26 cellular contexts compared by ENCODE assay signal in the genomic region with DNA sequence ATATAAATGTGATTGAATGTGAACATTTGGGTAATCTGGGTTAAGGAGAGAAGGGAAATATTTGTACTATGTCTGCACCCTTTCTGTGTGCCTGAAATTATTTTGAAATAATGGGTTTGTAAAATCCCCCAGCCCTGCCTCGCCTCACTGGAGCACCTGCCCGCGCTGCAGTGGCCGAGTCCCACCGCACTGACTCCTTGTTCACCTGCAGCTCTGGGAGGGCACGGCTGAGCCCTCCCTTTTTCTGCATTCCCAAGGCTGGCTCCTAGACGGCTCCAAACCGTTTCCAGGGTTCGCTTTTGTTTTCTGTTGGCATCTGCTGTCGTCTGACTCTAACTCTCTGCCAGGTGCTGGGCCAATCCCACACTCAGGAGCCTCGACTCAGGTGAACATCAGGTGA. TPM values are rescaled to one million over a fixed set of nuclear protein-coding genes. Genes with fewer than 3 reads are reported as not detected.
"Had no signal": no experiment of that assay in that cellular context is flagged by ENCODE, and none has a peak within 500 bp of the region (broad histone marks: within the 10 kb centered on the region; RNA-seq: fewer than 3 reads in every experiment).

No MANE protein-coding gene starts in this region.

- DNase-seq: effector memory CD8-positive, alpha-beta T cell; gastrocnemius medialis; heart right ventricle; hypothalamus; mammary epithelial cell; naive thymus-derived CD4-positive, alpha-beta T cell; nucleus accumbens; ovary; right cardiac atrium; small intestine; stimulated activated CD4-positive, alpha-beta T cell treated with anti-CD3 and anti-CD28 coated beads, Interleukin-2, amount 100 ng/mL, for 48 hours; stimulated activated naive CD4-positive, alpha-beta T cell treated with Interleukin-2 at 50 U/mL for 16 hours; thyroid gland; uterus had no signal

- H3K4me1 ChIP-seq: esophagus muscularis mucosa, gastrocnemius medialis, heart right ventricle, suprapubic skin, thyroid gland, uterus had no signal

- H3K27ac Mint-ChIP-seq: dendritic cell treated with granulocyte-macrophage colony-stimulating factor and Interleukin-4, amounts not matched to agents 40 ng/mL and 50 ng/mL, for 4 days; effector memory CD8-positive, alpha-beta T cell; naive thymus-derived CD4-positive, alpha-beta T cell; progenitor cell of endocrine pancreas; type B pancreatic cell had no signal

- H3K4me1 Mint-ChIP-seq: neural crest cell had no signal

- H3K4me3 Mint-ChIP-seq: dendritic cell treated with granulocyte-macrophage colony-stimulating factor and Interleukin-4, amounts not matched to agents 40 ng/mL and 50 ng/mL, for 4 days; effector memory CD8-positive, alpha-beta T cell; naive thymus-derived CD4-positive, alpha-beta T cell; neural crest cell; type B pancreatic cell had no signal

- H3K4me3 ChIP-seq: esophagus muscularis mucosa, gastrocnemius medialis, heart right ventricle, ovary, suprapubic skin, thyroid gland, uterus had no signal

- H3K9me3 Mint-ChIP-seq: dendritic cell treated with granulocyte-macrophage colony-stimulating factor and Interleukin-4, amounts not matched to agents 40 ng/mL and 50 ng/mL, for 4 days; neural crest cell; type B pancreatic cell had no signal

- H3K36me3 ChIP-seq: esophagus muscularis mucosa, gastrocnemius medialis, heart right ventricle, ovary, suprapubic skin, thyroid gland, uterus had no signal

- H3K27ac ChIP-seq: epithelial cell of prostate, esophagus muscularis mucosa, gastrocnemius medialis, heart right ventricle, ovary, suprapubic skin, thyroid gland, uterus had no signal

- H3K27me3 ChIP-seq: ovary, thyroid gland, uterus had no signal

- H3K9me3 ChIP-seq: esophagus muscularis mucosa, gastrocnemius medialis, heart right ventricle, ovary, suprapubic skin, thyroid gland, uterus had no signal

- FAIRE-seq: islet of Langerhans, small intestine had no signal

- H3K27me3 Mint-ChIP-seq: progenitor cell of endocrine pancreas, type B pancreatic cell had no signal

- H3K36me3 Mint-ChIP-seq: type B pancreatic cell had no signal

- ATAC-seq: effector memory CD8-positive, alpha-beta T cell; gastrocnemius medialis; heart right ventricle; left lobe of liver; naive thymus-derived CD4-positive, alpha-beta T cell; right cardiac atrium had no signal

RNA-seq across cellular contexts. Expression of a gene that starts 59.3 kb away (rescaled TPM):
- total RNA-seq: esophagus muscularis mucosa; fibroblast of villous mesenchyme; gastrocnemius medialis; left lobe of liver; lower leg skin; mammary epithelial cell; mononuclear cell; naive thymus-derived CD4-positive, alpha-beta T cell; neural crest cell; progenitor cell of endocrine pancreas; suprapubic skin; thyroid gland had no signal
- polyA plus RNA-seq: mammary epithelial cell; naive thymus-derived CD4-positive, alpha-beta T cell; ovary; right cardiac atrium; small intestine had no signal
